Comparison of ENCODE assay signal across 1 cellular context in genomic region chr1:55179177-55179835, GRCh38.
A peak's percentile ranks its signal among the peaks of the same experiment; 100 is the strongest.
TF ChIP-seq lines count a peak whose summit lies in the region.

No MANE protein-coding gene starts in this region.

TF ChIP-seq in K562, 482 proteins besides CTCF, POLR2A, EP300 and RAD21 (continued from another document and continues in another):
- TF ChIP-seq, protein P1, sequence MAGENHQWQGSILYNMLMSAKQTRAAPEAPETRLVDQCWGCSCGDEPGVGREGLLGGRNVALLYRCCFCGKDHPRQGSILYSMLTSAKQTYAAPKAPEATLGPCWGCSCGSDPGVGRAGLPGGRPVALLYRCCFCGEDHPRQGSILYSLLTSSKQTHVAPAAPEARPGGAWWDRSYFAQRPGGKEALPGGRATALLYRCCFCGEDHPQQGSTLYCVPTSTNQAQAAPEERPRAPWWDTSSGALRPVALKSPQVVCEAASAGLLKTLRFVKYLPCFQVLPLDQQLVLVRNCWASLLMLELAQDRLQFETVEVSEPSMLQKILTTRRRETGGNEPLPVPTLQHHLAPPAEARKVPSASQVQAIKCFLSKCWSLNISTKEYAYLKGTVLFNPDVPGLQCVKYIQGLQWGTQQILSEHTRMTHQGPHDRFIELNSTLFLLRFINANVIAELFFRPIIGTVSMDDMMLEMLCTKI (IDR thresholded peaks at IDR 0.05; ENCODE audit: partially characterized antibody), result no peak
- no peak for TF ChIP-seq CAMTA2 (CRISPR knock-in tag; conservative IDR thresholded peaks at IDR 0.05)
- TF ChIP-seq PATZ1 (CRISPR knock-in tag; IDR thresholded peaks at IDR 0.05; ENCODE audit: borderline replicate concordance), result no peak
- TF ChIP-seq CEBPZ (IDR thresholded peaks at IDR 0.05; ENCODE audit: borderline replicate concordance, low read depth, low read length), result no peak
- no peak for TF ChIP-seq RBM22 (IDR thresholded peaks at IDR 0.05; ENCODE audit: low read depth, low read length, poor library complexity, severe bottlenecking)
- TF ChIP-seq WHSC1 (IDR thresholded peaks at IDR 0.05; ENCODE audit: low read length), result no peak
- 0 out of 2 replicates have a peak, but pooled peaks have one; percentile 31 for TF ChIP-seq ZNF592 (IDR thresholded peaks at IDR 0.05)
- TF ChIP-seq, protein P2, sequence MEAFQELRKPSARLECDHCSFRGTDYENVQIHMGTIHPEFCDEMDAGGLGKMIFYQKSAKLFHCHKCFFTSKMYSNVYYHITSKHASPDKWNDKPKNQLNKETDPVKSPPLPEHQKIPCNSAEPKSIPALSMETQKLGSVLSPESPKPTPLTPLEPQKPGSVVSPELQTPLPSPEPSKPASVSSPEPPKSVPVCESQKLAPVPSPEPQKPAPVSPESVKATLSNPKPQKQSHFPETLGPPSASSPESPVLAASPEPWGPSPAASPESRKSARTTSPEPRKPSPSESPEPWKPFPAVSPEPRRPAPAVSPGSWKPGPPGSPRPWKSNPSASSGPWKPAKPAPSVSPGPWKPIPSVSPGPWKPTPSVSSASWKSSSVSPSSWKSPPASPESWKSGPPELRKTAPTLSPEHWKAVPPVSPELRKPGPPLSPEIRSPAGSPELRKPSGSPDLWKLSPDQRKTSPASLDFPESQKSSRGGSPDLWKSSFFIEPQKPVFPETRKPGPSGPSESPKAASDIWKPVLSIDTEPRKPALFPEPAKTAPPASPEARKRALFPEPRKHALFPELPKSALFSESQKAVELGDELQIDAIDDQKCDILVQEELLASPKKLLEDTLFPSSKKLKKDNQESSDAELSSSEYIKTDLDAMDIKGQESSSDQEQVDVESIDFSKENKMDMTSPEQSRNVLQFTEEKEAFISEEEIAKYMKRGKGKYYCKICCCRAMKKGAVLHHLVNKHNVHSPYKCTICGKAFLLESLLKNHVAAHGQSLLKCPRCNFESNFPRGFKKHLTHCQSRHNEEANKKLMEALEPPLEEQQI (IDR thresholded peaks at IDR 0.05), result peak; percentile 34; the same call in 1 of the 2 replicates
- no peak for TF ChIP-seq HMG20B (CRISPR knock-in tag; IDR thresholded peaks at IDR 0.05)
- no peak for TF ChIP-seq ZNF217 (CRISPR knock-in tag; IDR thresholded peaks at IDR 0.05)
- TF ChIP-seq ZC3H11A (IDR thresholded peaks at IDR 0.05; ENCODE audit: low read depth, low read length), result no peak
- TF ChIP-seq KDM1A (IDR thresholded peaks at IDR 0.05), result peak; percentile 72 to 83
- TF ChIP-seq POLR2G (IDR thresholded peaks at IDR 0.05; ENCODE audit: low read depth, low read length), result no peak
- TF ChIP-seq MAFF (IDR thresholded peaks at IDR 0.05; ENCODE audit: low read length), result peak; percentile 63; the same call in 1 of the 2 replicates
- TF ChIP-seq ZNF121 (CRISPR knock-in tag; conservative IDR thresholded peaks at IDR 0.05), result no peak
- TF ChIP-seq FOSL1 (tag; conservative IDR thresholded peaks at IDR 0.05), result peak; percentile 98
- TF ChIP-seq RBM15 (IDR thresholded peaks at IDR 0.05; ENCODE audit: insufficient read depth, low read length), result no peak
- 0 out of 2 replicates have a peak, but pooled peaks have one; percentile 4 for TF ChIP-seq ELF1 (tag; IDR thresholded peaks at IDR 0.05)
- TF ChIP-seq TAF7 (tag; IDR thresholded peaks at IDR 0.05), result no peak
- TF ChIP-seq TAL1 (IDR thresholded peaks at IDR 0.05), result peak; percentile 59
- no peak for TF ChIP-seq ZC3H8 (IDR thresholded peaks at IDR 0.05)
- no peak for TF ChIP-seq HEY1 (CRISPR knock-in tag; IDR thresholded peaks at IDR 0.05; ENCODE audit: borderline replicate concordance)
- no peak for TF ChIP-seq ZBTB49 (CRISPR knock-in tag; IDR thresholded peaks at IDR 0.05; ENCODE audit: borderline replicate concordance)
- peak; percentile 71 for TF ChIP-seq C11orf30 (IDR thresholded peaks at IDR 0.05; ENCODE audit: low read depth)
- no peak for TF ChIP-seq CHD4 (IDR thresholded peaks at IDR 0.05; ENCODE audit: insufficient read depth, insufficient replicate concordance, low read depth, low read length, poor library complexity, severe bottlenecking)
- TF ChIP-seq PBX2 (CRISPR knock-in tag; IDR thresholded peaks at IDR 0.05; ENCODE audit: low read depth), result no peak
- peak; percentile 43; the same call in 1 of the 2 replicates for TF ChIP-seq PBX2 (tag; conservative IDR thresholded peaks at IDR 0.05; ENCODE audit: low read depth)
- TF ChIP-seq, protein P3, sequence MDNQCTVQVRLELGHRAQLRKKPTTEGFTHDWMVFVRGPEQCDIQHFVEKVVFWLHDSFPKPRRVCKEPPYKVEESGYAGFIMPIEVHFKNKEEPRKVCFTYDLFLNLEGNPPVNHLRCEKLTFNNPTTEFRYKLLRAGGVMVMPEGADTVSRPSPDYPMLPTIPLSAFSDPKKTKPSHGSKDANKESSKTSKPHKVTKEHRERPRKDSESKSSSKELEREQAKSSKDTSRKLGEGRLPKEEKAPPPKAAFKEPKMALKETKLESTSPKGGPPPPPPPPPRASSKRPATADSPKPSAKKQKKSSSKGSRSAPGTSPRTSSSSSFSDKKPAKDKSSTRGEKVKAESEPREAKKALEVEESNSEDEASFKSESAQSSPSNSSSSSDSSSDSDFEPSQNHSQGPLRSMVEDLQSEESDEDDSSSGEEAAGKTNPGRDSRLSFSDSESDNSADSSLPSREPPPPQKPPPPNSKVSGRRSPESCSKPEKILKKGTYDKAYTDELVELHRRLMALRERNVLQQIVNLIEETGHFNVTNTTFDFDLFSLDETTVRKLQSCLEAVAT (IDR thresholded peaks at IDR 0.05), result 0 out of 4 replicates have a peak, but pooled peaks of 1 of the 2 experiments have one; percentile 15
- peak; percentile 98 for TF ChIP-seq JUND (IDR thresholded peaks at IDR 0.05; ENCODE audit: borderline replicate concordance, low read depth, low read length)
- peak; percentile 98 for TF ChIP-seq JUND (tag; IDR thresholded peaks at IDR 0.05; ENCODE audit: borderline replicate concordance, low read depth, low read length)
- TF ChIP-seq E2F1 (CRISPR knock-in tag; IDR thresholded peaks at IDR 0.05), result no peak
- TF ChIP-seq, protein P4, sequence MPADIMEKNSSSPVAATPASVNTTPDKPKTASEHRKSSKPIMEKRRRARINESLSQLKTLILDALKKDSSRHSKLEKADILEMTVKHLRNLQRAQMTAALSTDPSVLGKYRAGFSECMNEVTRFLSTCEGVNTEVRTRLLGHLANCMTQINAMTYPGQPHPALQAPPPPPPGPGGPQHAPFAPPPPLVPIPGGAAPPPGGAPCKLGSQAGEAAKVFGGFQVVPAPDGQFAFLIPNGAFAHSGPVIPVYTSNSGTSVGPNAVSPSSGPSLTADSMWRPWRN (IDR thresholded peaks at IDR 0.05; ENCODE audit: low read depth), result peak; percentile 76
